9 cellular contexts compared by ENCODE assay signal in the genomic region with DNA sequence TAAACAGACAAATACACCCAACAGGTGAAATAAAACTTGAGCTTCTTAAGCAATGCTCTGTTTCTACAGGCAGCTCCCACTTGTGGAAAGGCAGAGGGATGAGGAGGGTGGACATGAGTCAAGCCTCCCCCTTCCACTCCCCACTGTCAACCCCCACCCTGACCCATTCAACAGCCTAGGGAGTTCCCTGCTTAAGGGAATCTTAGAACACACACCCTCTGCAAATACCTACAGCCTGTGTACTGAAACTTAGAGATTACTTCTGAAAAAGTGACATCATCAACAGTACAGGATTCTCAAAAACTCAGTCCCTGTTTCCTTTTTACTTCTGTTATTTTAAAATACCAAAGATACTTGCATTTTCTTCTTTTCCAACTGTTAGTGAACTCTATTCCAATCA.
DNase-seq lines count a peak whose midpoint lies in the region; ATAC-seq and TF ChIP-seq lines count a peak whose summit lies in the region.
"Had no signal": no experiment of that assay in that cellular context is flagged by ENCODE, and none has a peak within 500 bp of the region (broad histone marks: within the 10 kb centered on the region; RNA-seq: fewer than 3 reads in every experiment).

No MANE protein-coding gene starts in this region.

- TF ChIP-seq CTCF in osteocyte (IDR thresholded peaks at IDR 0.05) (no peak), spleen (IDR thresholded peaks at IDR 0.05 in 8 of 11, conservative IDR thresholded peaks at IDR 0.05 in 3 of 11) (no peak), OCI-LY7 (conservative IDR thresholded peaks at IDR 0.05; ENCODE audit: low read length) (no peak)

- H3K4me3 ChIP-seq in spleen = no peak overlapping the region
- H3K4me3 ChIP-seq in OCI-LY7 (ENCODE audit: low read depth, low read length, poor library complexity, severe bottlenecking) = no peak overlapping the region

- no peaks in the 10 kb centered on the region for H3K9me2 ChIP-seq in OCI-LY7 (ENCODE audit: insufficient read depth, low read length)

- DNase-seq in osteocyte (ENCODE audit: extremely low spot score, unreplicated experiment) (no peak), spleen (no peak), OCI-LY7 (ENCODE audit: low spot score) (no peak)
- DNase-seq in activated CD4-positive, alpha-beta T cell treated with anti-CD3 and anti-CD28 coated beads, Interleukin-2, amount 10 ng/mL, durations not matched to agents 24 days and 14 days = no peak
- no peak for DNase-seq in activated naive CD4-positive, alpha-beta T cell (lab: John Stamatoyannopoulos, UW)
- DNase-seq: left cardiac atrium had no signal

- H3K36me3 ChIP-seq in spleen (no peaks in the 10 kb centered on the region), OCI-LY7 (ENCODE audit: insufficient read depth, low read length) (no peaks in the 10 kb centered on the region)

- no peak overlapping the region for H2AFZ ChIP-seq in OCI-LY7 (ENCODE audit: low read length)

- H3K9me3 Mint-ChIP-seq in osteocyte (ENCODE audit: unreplicated experiment) = no peaks in the 10 kb centered on the region
- no peaks in the 10 kb centered on the region for H3K9me3 Mint-ChIP-seq in activated CD4-positive, alpha-beta T cell treated with anti-CD3 and anti-CD28 coated beads, Interleukin-2, amount 10 ng/mL, durations not matched to agents 24 days and 14 days

- H3K4me3 Mint-ChIP-seq in osteocyte (ENCODE audit: unreplicated experiment) = peak overlapping the region; percentile 56
- H3K4me3 Mint-ChIP-seq in activated CD4-positive, alpha-beta T cell treated with anti-CD3 and anti-CD28 coated beads, Interleukin-2, amount 10 ng/mL, durations not matched to agents 24 days and 14 days = no peak overlapping the region

- POLR2A ChIA-PET in OCI-LY7 (lab: Charles Lee) = interaction anchor here (0.6 kb wide), 1 partner anchor 80 kb away, joined by 4 read pairs; no protein-coding TSS in a partner anchor

- H3K4me1 ChIP-seq in spleen (no peaks in the 10 kb centered on the region), OCI-LY7 (ENCODE audit: insufficient read depth, low read length, poor library complexity, severe bottlenecking) (no peaks in the 10 kb centered on the region)

- peak overlapping the region; percentile 80 for H3K27ac Mint-ChIP-seq in osteocyte (ENCODE audit: unreplicated experiment)
- H3K27ac Mint-ChIP-seq in activated CD4-positive, alpha-beta T cell treated with anti-CD3 and anti-CD28 coated beads, Interleukin-2, amount 10 ng/mL, durations not matched to agents 24 days and 14 days = no peak overlapping the region

- no peak for TF ChIP-seq POLR2A in spleen (IDR thresholded peaks at IDR 0.05)

- no peaks in the 10 kb centered on the region for H3K79me2 ChIP-seq in OCI-LY7 (ENCODE audit: insufficient read depth, low read depth, low read length)

- H3K27me3 ChIP-seq in spleen (replicated peaks in 1 of 7) = peaks cover 0 to 28% (median 0%) of the 10 kb centered on the region in 7 donors

- no peaks in the 10 kb centered on the region for H4K20me1 ChIP-seq in OCI-LY7 (ENCODE audit: insufficient read depth, low read length)

- H3K27ac ChIP-seq in angular gyrus (ENCODE audit: low read depth, low read length) (peak overlapping the region; percentile 53), spleen (no peak overlapping the region), OCI-LY7 (ENCODE audit: low read depth, low read length, poor library complexity, severe bottlenecking) (no peak overlapping the region)

- H3K36me3 Mint-ChIP-seq in osteocyte (ENCODE audit: unreplicated experiment) = no peaks in the 10 kb centered on the region
- H3K36me3 Mint-ChIP-seq in activated CD4-positive, alpha-beta T cell treated with anti-CD3 and anti-CD28 coated beads, Interleukin-2, amount 10 ng/mL, durations not matched to agents 24 days and 14 days (ENCODE audit: low read depth) = no peaks in the 10 kb centered on the region

- CTCF ChIA-PET in OCI-LY7 (lab: Charles Lee; ENCODE audit: unreplicated experiment) = no interaction called here

- intact Hi-C loops in activated CD4-positive, alpha-beta T cell treated with anti-CD3 and anti-CD28 coated beads, Interleukin-2, amount 10 ng/mL, durations not matched to agents 24 days and 14 days (cut with micrococcal nuclease) = no loop called here
- intact Hi-C loops in spleen (cut with DNase I; ENCODE audit: low total_unique reads) (no loop called here), OCI-LY7 (cut with micrococcal nuclease; ENCODE audit: unreplicated experiment) (no loop called here)

- peaks cover 38% of the 10 kb centered on the region for H3K4me1 Mint-ChIP-seq in osteocyte (ENCODE audit: unreplicated experiment)
- H3K4me1 Mint-ChIP-seq in activated CD4-positive, alpha-beta T cell treated with anti-CD3 and anti-CD28 coated beads, Interleukin-2, amount 10 ng/mL, durations not matched to agents 24 days and 14 days = no peaks in the 10 kb centered on the region

- BruUV-seq in OCI-LY7 (replicated peaks; lab: Mats Ljungman, UMichigan) = no TSS peak

- no peaks in the 10 kb centered on the region for H3K27me3 Mint-ChIP-seq in osteocyte (ENCODE audit: unreplicated experiment)
- H3K27me3 Mint-ChIP-seq in activated CD4-positive, alpha-beta T cell treated with anti-CD3 and anti-CD28 coated beads, Interleukin-2, amount 10 ng/mL, durations not matched to agents 24 days and 14 days = no peaks in the 10 kb centered on the region

- no peak overlapping the region for H3K4me2 ChIP-seq in OCI-LY7 (ENCODE audit: low read length)

- ATAC-seq in GM19023 (IDR thresholded peaks at IDR 0.05; ENCODE audit: unreplicated experiment) = peak; percentile 50
- peak; percentile 39 for ATAC-seq in HG03060 (IDR thresholded peaks at IDR 0.05; ENCODE audit: low read depth, unreplicated experiment)

- H3K9me3 ChIP-seq in spleen (no peaks in the 10 kb centered on the region), OCI-LY7 (ENCODE audit: low read length) (no peaks in the 10 kb centered on the region)
